ENCODE assay signal across 11 cellular contexts in the genomic region with DNA sequence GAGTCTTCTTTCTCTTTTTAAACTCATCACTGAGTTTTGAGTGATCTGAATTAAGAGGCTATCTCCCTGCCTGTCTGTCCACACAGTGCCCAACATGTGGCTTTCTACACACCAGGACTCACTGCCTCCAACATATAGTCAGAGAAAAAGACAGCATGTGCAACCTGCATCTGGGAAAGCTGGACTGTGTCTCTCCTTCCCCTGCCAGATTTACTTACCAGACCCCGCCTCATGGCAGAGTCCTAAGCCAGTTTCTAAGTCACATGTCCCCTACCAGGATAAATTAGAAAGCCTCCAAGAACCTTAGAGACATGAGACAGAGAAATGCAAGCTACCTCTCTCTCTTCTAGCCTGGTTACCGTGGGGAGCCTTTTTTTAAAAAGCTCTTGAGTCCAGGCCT. TPM values are rescaled to one million over a fixed set of nuclear protein-coding genes. Genes with fewer than 3 reads are reported as not detected.
A peak's percentile ranks its signal among the peaks of the same experiment; 100 is the strongest.
DNase-seq lines count a peak whose midpoint lies in the region; ATAC-seq, FAIRE-seq and TF ChIP-seq lines count a peak whose summit lies in the region.
"Had no signal": no experiment of that assay in that cellular context is flagged by ENCODE, and none has a peak within 500 bp of the region (broad histone marks: within the 10 kb centered on the region; RNA-seq: fewer than 3 reads in every experiment).

No MANE protein-coding gene starts in this region.

- H3K9me3 Mint-ChIP-seq in activated T-helper 1 cell treated with anti-CD3 and anti-CD28 coated beads, Interleukin-12 subunit alpha, Interleukin-12 subunit beta, Interleukin-2, Interleukin-4 antibody, amounts not matched to agents 30 ng/mL and 10 ng/mL and 1 ng/mL, durations not matched to agents 14 hours and 24 hours and 36 hours = no peaks in the 10 kb centered on the region
- H3K9me3 Mint-ChIP-seq: naive B cell had no signal

- ATAC-seq in IMR-90 (ENCODE audit: low read depth) (no peak), left lung (no peak), HG03460 (IDR thresholded peaks at IDR 0.05; ENCODE audit: unreplicated experiment) (no peak)

- peak overlapping the region; percentile 88; the same call in 1 of the 2 replicates for H3K23ac ChIP-seq in IMR-90 (ENCODE audit: low read depth, low read length)

- peak overlapping the region; percentile 65 for H2BK120ac ChIP-seq in IMR-90 (ENCODE audit: low read depth, low read length)

- dilution Hi-C loops in IMR-90 (cut with HindIII; ENCODE audit: low sequenced_read_pairs, unreplicated experiment) = no loop called here

- no peak overlapping the region for H3K9ac ChIP-seq in IMR-90 (ENCODE audit: low read depth, low read length)

- no peak overlapping the region for H2AFZ ChIP-seq in IMR-90 (replicated peaks; ENCODE audit: low read length, poor library complexity)

- peak overlapping the region; percentile 49; the same call in 1 of the 2 replicates for H4K5ac ChIP-seq in IMR-90 (ENCODE audit: low read depth, low read length)

- H2AK9ac ChIP-seq in IMR-90 (replicated peaks; ENCODE audit: low read depth, low read length, poor library complexity) = no peak overlapping the region

- BruUV-seq in IMR-90 (replicated peaks; lab: Mats Ljungman, UMichigan) = no TSS peak

- H3K9me3 ChIP-seq in IMR-90 (ENCODE audit: control insufficient read depth, insufficient read depth, low read length) (no peaks in the 10 kb centered on the region), left lung (no peaks in the 10 kb centered on the region), stomach (no peaks in the 10 kb centered on the region)

- no peak for TF ChIP-seq EP300 in stomach (IDR thresholded peaks at IDR 0.05)

- CTCF ChIA-PET in IMR-90 (lab: Yijun Ruan, JAX) = interaction anchor here (1.1 kb wide), 1 partner anchor 15 kb away, joined by 3 read pairs; no protein-coding TSS in a partner anchor

- H3K4me3 ChIP-seq in IMR-90 (ENCODE audit: insufficient read depth, low read depth, low read length) (no peak overlapping the region), left lung (no peak overlapping the region), stomach (no peak overlapping the region)

- in situ Hi-C loops in IMR-90 (cut with MboI; ENCODE audit: low sequenced_read_pairs) = no loop called here

- H3K9me1 ChIP-seq in IMR-90 (ENCODE audit: insufficient read depth, low read length) = peaks cover 16% of the 10 kb centered on the region

- H3K4ac ChIP-seq in IMR-90 (ENCODE audit: low read depth, low read length) = peak overlapping the region; percentile 46

- H3K4me1 ChIP-seq in IMR-90 (ENCODE audit: control insufficient read depth, insufficient read depth, low read length) (peaks cover 29% of the 10 kb centered on the region), left lung (peaks cover 33 to 87% of the 10 kb centered on the region in 2 donors), stomach (peaks cover 73 to 90% (median 83%) of the 10 kb centered on the region in 4 donors)

- TF ChIP-seq POLR2A in IMR-90 (IDR thresholded peaks at IDR 0.05; ENCODE audit: low read depth, low read length) (no peak), stomach (IDR thresholded peaks at IDR 0.05) (no peak)

- no peak overlapping the region for H3K4me2 ChIP-seq in IMR-90 (ENCODE audit: low read depth, low read length)

- H2AK5ac ChIP-seq in IMR-90 (ENCODE audit: low read depth, low read length) = peak overlapping the region; percentile 36; the same call in 1 of the 2 replicates

- peak overlapping the region; percentile 63 for H3K4me3 Mint-ChIP-seq in activated T-helper 1 cell treated with anti-CD3 and anti-CD28 coated beads, Interleukin-12 subunit alpha, Interleukin-12 subunit beta, Interleukin-2, Interleukin-4 antibody, amounts not matched to agents 30 ng/mL and 10 ng/mL and 1 ng/mL, durations not matched to agents 14 hours and 24 hours and 36 hours

- intact Hi-C loops in IMR-90 (cut with micrococcal nuclease) (no loop called here), left lung (cut with DNase I) (no loop called here), stomach (cut with DNase I; ENCODE audit: low total_unique reads) (no loop called here)
- intact Hi-C loops in activated T-helper 1 cell treated with anti-CD3 and anti-CD28 coated beads, Interleukin-12 subunit alpha, Interleukin-12 subunit beta, Interleukin-2, Interleukin-4 antibody, amounts not matched to agents 30 ng/mL and 10 ng/mL and 1 ng/mL, durations not matched to agents 14 hours and 24 hours and 36 hours (cut with micrococcal nuclease) = no loop called here

- H4K8ac ChIP-seq in IMR-90 (ENCODE audit: low read depth in 2 of 2, low read length in 2 of 2) = peak overlapping the region in 1 of 2 experiments; percentile 98; a peak in 1 of 4 replicates

- H3K79me1 ChIP-seq in IMR-90 (ENCODE audit: low read depth in 1 of 2, low read length in 2 of 2) = peaks cover 0 to 26% of the 10 kb centered on the region in 2 experiments; a peak in 2 of 4 replicates

- POLR2A ChIA-PET in IMR-90 (lab: Charles Lee; ENCODE audit: unreplicated experiment) = no interaction called here

- H3K27ac Mint-ChIP-seq in activated T-helper 1 cell treated with anti-CD3 and anti-CD28 coated beads, Interleukin-12 subunit alpha, Interleukin-12 subunit beta, Interleukin-2, Interleukin-4 antibody, amounts not matched to agents 30 ng/mL and 10 ng/mL and 1 ng/mL, durations not matched to agents 14 hours and 24 hours and 36 hours = peak overlapping the region; percentile 75

- peak overlapping the region; percentile 99; the same call in 1 of the 3 replicates for H2BK15ac ChIP-seq in IMR-90 (ENCODE audit: low read depth, low read length)

- no peak for DNase-seq in IMR-90
- no peak for DNase-seq in activated T-helper 1 cell treated with anti-CD3 and anti-CD28 coated beads, Interleukin-12 subunit alpha, Interleukin-12 subunit beta, Interleukin-2, Interleukin-4 antibody, amounts not matched to agents 30 ng/mL and 10 ng/mL and 1 ng/mL, durations not matched to agents 14 hours and 24 hours and 36 hours (ENCODE audit: low spot score)
- no peak for DNase-seq in left lung
- DNase-seq in stomach = no peak
- no peak for DNase-seq in D721Med (ENCODE audit: insufficient read length, low spot score)
- no peak for DNase-seq in GM03348 (ENCODE audit: low spot score)
- DNase-seq: DND-41; naive B cell; NCI-H226; stimulated activated CD4-positive, alpha-beta T cell treated with anti-CD3 and anti-CD28 coated beads, Interleukin-2, amount 100 ng/mL, for 48 hours had no signal

- H3K18ac ChIP-seq in IMR-90 (ENCODE audit: low read depth, low read length) = no peak overlapping the region

- no peak for TF ChIP-seq RAD21 in IMR-90 (IDR thresholded peaks at IDR 0.05; ENCODE audit: low read length)

- H4K91ac ChIP-seq in IMR-90 (ENCODE audit: insufficient read depth, low read depth, low read length) = peak overlapping the region; percentile 56

- no peak for FAIRE-seq in D721Med (lab: Jason Lieb, UNC)

- no peak overlapping the region for H3K27ac ChIP-seq in IMR-90 (ENCODE audit: insufficient read depth, low read length)
- peak overlapping the region; percentile 92 to 93 for H3K27ac ChIP-seq in left lung
- H3K27ac ChIP-seq in stomach = peak overlapping the region; percentile 49 to 99 (median 98)

- H3K27me3 ChIP-seq in IMR-90 (ENCODE audit: control insufficient read depth, insufficient read depth, low read length) (no peaks in the 10 kb centered on the region), left lung (no peaks in the 10 kb centered on the region), stomach (no peaks in the 10 kb centered on the region)

- peaks cover 30% of the 10 kb centered on the region for H3K36me3 Mint-ChIP-seq in activated T-helper 1 cell treated with anti-CD3 and anti-CD28 coated beads, Interleukin-12 subunit alpha, Interleukin-12 subunit beta, Interleukin-2, Interleukin-4 antibody, amounts not matched to agents 30 ng/mL and 10 ng/mL and 1 ng/mL, durations not matched to agents 14 hours and 24 hours and 36 hours (ENCODE audit: low read depth)
- H3K36me3 Mint-ChIP-seq: naive B cell had no signal

- no peak for TF ChIP-seq CTCF in IMR-90 (conservative IDR thresholded peaks at IDR 0.05; ENCODE audit: low read depth, low read length)
- no peak for TF ChIP-seq CTCF in left lung (IDR thresholded peaks at IDR 0.05)
- no peak for TF ChIP-seq CTCF in stomach (IDR thresholded peaks at IDR 0.05)
- TF ChIP-seq CTCF in D721Med (IDR thresholded peaks at IDR 0.05; ENCODE audit: insufficient read depth, missing control alignments) = no peak

- H3K36me3 ChIP-seq in IMR-90 (ENCODE audit: control insufficient read depth, insufficient read depth, low read length) = no peaks in the 10 kb centered on the region
- no peaks in the 10 kb centered on the region for H3K36me3 ChIP-seq in left lung
- H3K36me3 ChIP-seq in stomach = no peaks in the 10 kb centered on the region

- H4K20me1 ChIP-seq in IMR-90 (ENCODE audit: insufficient read depth, low read length) = peaks cover 17% of the 10 kb centered on the region

- H2BK5ac ChIP-seq in IMR-90 (ENCODE audit: low read depth, low read length, poor library complexity, severe bottlenecking) = no peak overlapping the region

- H3K27me3 Mint-ChIP-seq in activated T-helper 1 cell treated with anti-CD3 and anti-CD28 coated beads, Interleukin-12 subunit alpha, Interleukin-12 subunit beta, Interleukin-2, Interleukin-4 antibody, amounts not matched to agents 30 ng/mL and 10 ng/mL and 1 ng/mL, durations not matched to agents 14 hours and 24 hours and 36 hours (ENCODE audit: insufficient read depth) = peaks cover 1% of the 10 kb centered on the region

- H3K4me1 Mint-ChIP-seq in activated T-helper 1 cell treated with anti-CD3 and anti-CD28 coated beads, Interleukin-12 subunit alpha, Interleukin-12 subunit beta, Interleukin-2, Interleukin-4 antibody, amounts not matched to agents 30 ng/mL and 10 ng/mL and 1 ng/mL, durations not matched to agents 14 hours and 24 hours and 36 hours (ENCODE audit: low read depth) = peaks cover 80% of the 10 kb centered on the region

- WGBS in IMR-90 (ENCODE audit: extremely low coverage in 2 of 2, insufficient read length in 1 of 2), 2 experiments = 70% methylated on average over 2 of the region's 2 CpGs; no CpG with 5 or more reads in 1 of the 2 experiments
- WGBS in stomach, 5 donors = 38 to 68% (median 41%) methylated on average over 2 of the region's 2 CpGs

- H3K56ac ChIP-seq in IMR-90 (ENCODE audit: extremely low read depth, insufficient read depth, low read length) = 0 out of 2 replicates have a peak overlapping the region, but pooled peaks have one; percentile 3

- H2BK20ac ChIP-seq in IMR-90 (ENCODE audit: low read depth, low read length) = peak overlapping the region; percentile 33; the same call in 1 of the 2 replicates

- peak overlapping the region; percentile 96; the same call in 1 of the 2 replicates for H3K14ac ChIP-seq in IMR-90 (replicated peaks; ENCODE audit: low read depth, low read length)

RNA-seq across cellular contexts. Expression of a gene that starts 2.7 kb away (rescaled TPM):
- total RNA-seq in IMR-90 (2012; rRNA removed) (10.4 and 10.6 TPM in 2 replicates), left lung (100 to 1,000 TPM; 102 to 115 TPM), stomach (100 to 1,000 TPM in 2 of 5 donors, 10 to 100 TPM in 3; 32.1 to 313 (median 66.5) TPM)
- polyA plus RNA-seq in IMR-90 (2012; rRNA removed) (64.7 and 65.1 TPM in 2 replicates), stomach (10 to 100 TPM; 22.8 to 30.7 (median 28.6) TPM)
- polyA plus RNA-seq in IMR-90 (2012; cell fraction: cytosol; rRNA removed) = 51.5 and 60.5 TPM in 2 replicates
- 183 and 377 TPM in 2 replicates for polyA plus RNA-seq in IMR-90 (2012; cell fraction: nucleus; rRNA removed; ENCODE audit: low replicate concordance)
- total RNA-seq in activated T-helper 1 cell treated with anti-CD3 and anti-CD28 coated beads, Interleukin-12 subunit alpha, Interleukin-12 subunit beta, Interleukin-2, Interleukin-4 antibody, amounts not matched to agents 30 ng/mL and 10 ng/mL and 1 ng/mL, durations not matched to agents 14 hours and 24 hours and 36 hours = 453 and 466 TPM in 2 replicates

RNA-seq across cellular contexts. Expression of a gene that starts 49.3 kb away (rescaled TPM):
- total RNA-seq in IMR-90 (2012; rRNA removed) (4.4 and 4.8 TPM in 2 replicates), left lung (10 to 100 TPM; 35.4 to 38.6 TPM), stomach (10 to 100 TPM in 3 of 5 donors, 1 to 10 TPM in 2; 2.3 to 29.0 (median 18.1) TPM)
- polyA plus RNA-seq in IMR-90 (2012; rRNA removed) (5.9 and 6.0 TPM in 2 replicates), stomach (10 to 100 TPM in 1 of 3 donors, 1 to 10 TPM in 2; 6.3 to 18.2 (median 9.4) TPM)
- 4.1 and 10.3 TPM in 2 replicates for polyA plus RNA-seq in IMR-90 (2012; cell fraction: cytosol; rRNA removed)
- 10.0 and 10.3 TPM in 2 replicates for polyA plus RNA-seq in IMR-90 (2012; cell fraction: nucleus; rRNA removed; ENCODE audit: low replicate concordance)
- 12.7 TPM in 2 replicates for total RNA-seq in activated T-helper 1 cell treated with anti-CD3 and anti-CD28 coated beads, Interleukin-12 subunit alpha, Interleukin-12 subunit beta, Interleukin-2, Interleukin-4 antibody, amounts not matched to agents 30 ng/mL and 10 ng/mL and 1 ng/mL, durations not matched to agents 14 hours and 24 hours and 36 hours
